In genomic region chr11:62895501-62895900, GRCh38 we compare ENCODE assay signal across 29 cellular contexts. TPM values are rescaled to one million over a fixed set of nuclear protein-coding genes. Genes with fewer than 3 reads are reported as not detected.
"Had no signal": no experiment of that assay in that cellular context is flagged by ENCODE, and none has a peak within 500 bp of the region (broad histone marks: within the 10 kb centered on the region; RNA-seq: fewer than 3 reads in every experiment).

No MANE protein-coding gene starts in this region.

- H3K36me3 Mint-ChIP-seq: immature natural killer cell; memory B cell; naive thymus-derived CD8-positive, alpha-beta T cell; stimulated activated naive B cell treated with anti-CD40 and anti-IgM and Interleukin-4, amounts not matched to agents 10 μg/mL and 1 μg/mL and 100 μg/mL, for 72 hours had no signal

- H3K4me3 ChIP-seq: left lung, ovary, right atrium auricular region, right lobe of liver, smooth muscle cell, suprapubic skin, thoracic aorta, tibial artery, vagina had no signal

- H3K27me3 ChIP-seq: left lung, ovary, right atrium auricular region, right lobe of liver, suprapubic skin, vagina had no signal

- H3K27ac Mint-ChIP-seq: immature natural killer cell; memory B cell; nephron; progenitor cell of endocrine pancreas; stimulated activated naive B cell treated with anti-CD40 and anti-IgM and Interleukin-4, amounts not matched to agents 10 μg/mL and 1 μg/mL and 100 μg/mL, for 72 hours; stimulated activated naive CD8-positive, alpha-beta T cell treated with anti-CD3 and anti-CD28 coated beads, Interleukin-15, Interleukin-2, amounts not matched to agents 100 ng/mL and 50 ng/mL, for 24 hours had no signal

- H3K27ac ChIP-seq: ovary, right atrium auricular region, right lobe of liver, suprapubic skin, thoracic aorta, tibial artery, vagina had no signal

- H3K4me1 Mint-ChIP-seq: immature natural killer cell; memory B cell; nephron; stimulated activated naive B cell treated with anti-CD40 and anti-IgM and Interleukin-4, amounts not matched to agents 10 μg/mL and 1 μg/mL and 100 μg/mL, for 72 hours had no signal

- H3K4me3 Mint-ChIP-seq: immature natural killer cell; memory B cell; naive thymus-derived CD8-positive, alpha-beta T cell; nephron; stimulated activated naive B cell treated with anti-CD40 and anti-IgM and Interleukin-4, amounts not matched to agents 10 μg/mL and 1 μg/mL and 100 μg/mL, for 72 hours; stimulated activated naive CD8-positive, alpha-beta T cell treated with anti-CD3 and anti-CD28 coated beads, Interleukin-15, Interleukin-2, amounts not matched to agents 100 ng/mL and 50 ng/mL, for 24 hours had no signal

- H3K9me3 ChIP-seq: left lung, ovary, right atrium auricular region, right lobe of liver, suprapubic skin, thoracic aorta, tibial artery, vagina had no signal

- H3K9me3 Mint-ChIP-seq: memory B cell; naive thymus-derived CD8-positive, alpha-beta T cell; nephron; stimulated activated naive B cell treated with anti-CD40 and anti-IgM and Interleukin-4, amounts not matched to agents 10 μg/mL and 1 μg/mL and 100 μg/mL, for 72 hours; stimulated activated naive CD8-positive, alpha-beta T cell treated with anti-CD3 and anti-CD28 coated beads, Interleukin-15, Interleukin-2, amounts not matched to agents 100 ng/mL and 50 ng/mL, for 24 hours had no signal

- DNase-seq: immature natural killer cell; kidney; left colon; left lung; naive thymus-derived CD8-positive, alpha-beta T cell; ovary; right lobe of liver; stimulated activated CD4-positive, alpha-beta T cell treated with anti-CD3 and anti-CD28 coated beads, Interleukin-12 subunit alpha, Interleukin-12 subunit beta, amount 100 ng/mL, for 4 hours; stimulated activated CD4-positive, alpha-beta T cell treated with anti-CD3 and anti-CD28 coated beads, Interleukin-15, amount 100 ng/mL, for 24 hours; stimulated activated CD4-positive, alpha-beta T cell treated with anti-CD3 and anti-CD28 coated beads, Interleukin-2, amount 100 ng/mL, for 24 hours; stimulated activated CD4-positive, alpha-beta T cell treated with anti-CD3 and anti-CD28 coated beads, Interleukin-4, amount 100 ng/mL, for 1 hour; stimulated activated naive B cell treated with anti-CD40 and anti-IgM and Interleukin-4, amounts not matched to agents 10 μg/mL and 1 μg/mL and 100 μg/mL, for 72 hours; tibial artery; trophoblast cell had no signal

- H3K4me2 ChIP-seq: smooth muscle cell had no signal

- H3K36me3 ChIP-seq: left lung, ovary, right atrium auricular region, right lobe of liver, suprapubic skin, thoracic aorta, tibial artery, vagina had no signal

- H3K4me1 ChIP-seq: right lobe of liver, suprapubic skin, tibial artery, vagina had no signal

RNA-seq across cellular contexts. Expression of gene CHRM1, which starts 25.7 kb away (rescaled TPM):
- total RNA-seq: lung microvascular endothelial cell; naive thymus-derived CD8-positive, alpha-beta T cell; omental fat pad; ovary; pulmonary artery endothelial cell; renal cortical epithelial cell; right atrium auricular region; right lobe of liver; skeletal muscle tissue; smooth muscle cell; subcutaneous adipose tissue; thoracic aorta; vagina had no signal
